In the genomic region with DNA sequence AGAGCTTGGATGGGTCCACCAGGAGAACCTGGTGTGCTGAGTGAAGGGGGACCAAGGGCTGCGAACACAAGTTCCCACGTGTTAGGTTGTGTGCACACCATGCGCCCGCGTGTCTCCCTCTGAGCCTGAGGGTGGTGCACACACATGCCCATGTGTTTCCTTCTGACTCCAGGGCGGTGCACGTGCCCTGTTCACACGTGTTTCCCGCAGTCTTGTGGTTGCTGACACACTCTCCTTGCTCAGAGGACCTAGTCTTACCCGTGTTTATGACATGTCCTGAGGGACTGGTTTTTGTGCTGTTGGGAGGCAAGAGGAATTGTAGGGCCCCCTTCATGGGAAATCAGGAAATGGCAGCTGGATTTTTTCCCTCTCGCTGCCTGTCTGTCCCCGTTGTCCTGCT, we compare ENCODE assay signal across 1 cellular context.
TF ChIP-seq lines count a peak whose summit lies in the region.

No MANE protein-coding gene starts in this region.

TF ChIP-seq in WTC11, 78 proteins besides CTCF, POLR2A, EP300 and RAD21:
- TF ChIP-seq, protein P1, sequence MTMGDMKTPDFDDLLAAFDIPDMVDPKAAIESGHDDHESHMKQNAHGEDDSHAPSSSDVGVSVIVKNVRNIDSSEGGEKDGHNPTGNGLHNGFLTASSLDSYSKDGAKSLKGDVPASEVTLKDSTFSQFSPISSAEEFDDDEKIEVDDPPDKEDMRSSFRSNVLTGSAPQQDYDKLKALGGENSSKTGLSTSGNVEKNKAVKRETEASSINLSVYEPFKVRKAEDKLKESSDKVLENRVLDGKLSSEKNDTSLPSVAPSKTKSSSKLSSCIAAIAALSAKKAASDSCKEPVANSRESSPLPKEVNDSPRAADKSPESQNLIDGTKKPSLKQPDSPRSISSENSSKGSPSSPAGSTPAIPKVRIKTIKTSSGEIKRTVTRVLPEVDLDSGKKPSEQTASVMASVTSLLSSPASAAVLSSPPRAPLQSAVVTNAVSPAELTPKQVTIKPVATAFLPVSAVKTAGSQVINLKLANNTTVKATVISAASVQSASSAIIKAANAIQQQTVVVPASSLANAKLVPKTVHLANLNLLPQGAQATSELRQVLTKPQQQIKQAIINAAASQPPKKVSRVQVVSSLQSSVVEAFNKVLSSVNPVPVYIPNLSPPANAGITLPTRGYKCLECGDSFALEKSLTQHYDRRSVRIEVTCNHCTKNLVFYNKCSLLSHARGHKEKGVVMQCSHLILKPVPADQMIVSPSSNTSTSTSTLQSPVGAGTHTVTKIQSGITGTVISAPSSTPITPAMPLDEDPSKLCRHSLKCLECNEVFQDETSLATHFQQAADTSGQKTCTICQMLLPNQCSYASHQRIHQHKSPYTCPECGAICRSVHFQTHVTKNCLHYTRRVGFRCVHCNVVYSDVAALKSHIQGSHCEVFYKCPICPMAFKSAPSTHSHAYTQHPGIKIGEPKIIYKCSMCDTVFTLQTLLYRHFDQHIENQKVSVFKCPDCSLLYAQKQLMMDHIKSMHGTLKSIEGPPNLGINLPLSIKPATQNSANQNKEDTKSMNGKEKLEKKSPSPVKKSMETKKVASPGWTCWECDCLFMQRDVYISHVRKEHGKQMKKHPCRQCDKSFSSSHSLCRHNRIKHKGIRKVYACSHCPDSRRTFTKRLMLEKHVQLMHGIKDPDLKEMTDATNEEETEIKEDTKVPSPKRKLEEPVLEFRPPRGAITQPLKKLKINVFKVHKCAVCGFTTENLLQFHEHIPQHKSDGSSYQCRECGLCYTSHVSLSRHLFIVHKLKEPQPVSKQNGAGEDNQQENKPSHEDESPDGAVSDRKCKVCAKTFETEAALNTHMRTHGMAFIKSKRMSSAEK (CRISPR knock-in tag; IDR thresholded peaks at IDR 0.05; ENCODE audit: borderline replicate concordance), result no peak
- TF ChIP-seq, protein P2, sequence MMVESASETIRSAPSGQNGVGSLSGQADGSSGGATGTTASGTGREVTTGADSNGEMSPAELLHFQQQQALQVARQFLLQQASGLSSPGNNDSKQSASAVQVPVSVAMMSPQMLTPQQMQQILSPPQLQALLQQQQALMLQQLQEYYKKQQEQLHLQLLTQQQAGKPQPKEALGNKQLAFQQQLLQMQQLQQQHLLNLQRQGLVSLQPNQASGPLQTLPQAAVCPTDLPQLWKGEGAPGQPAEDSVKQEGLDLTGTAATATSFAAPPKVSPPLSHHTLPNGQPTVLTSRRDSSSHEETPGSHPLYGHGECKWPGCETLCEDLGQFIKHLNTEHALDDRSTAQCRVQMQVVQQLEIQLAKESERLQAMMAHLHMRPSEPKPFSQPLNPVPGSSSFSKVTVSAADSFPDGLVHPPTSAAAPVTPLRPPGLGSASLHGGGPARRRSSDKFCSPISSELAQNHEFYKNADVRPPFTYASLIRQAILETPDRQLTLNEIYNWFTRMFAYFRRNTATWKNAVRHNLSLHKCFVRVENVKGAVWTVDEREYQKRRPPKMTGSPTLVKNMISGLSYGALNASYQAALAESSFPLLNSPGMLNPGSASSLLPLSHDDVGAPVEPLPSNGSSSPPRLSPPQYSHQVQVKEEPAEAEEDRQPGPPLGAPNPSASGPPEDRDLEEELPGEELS (CRISPR knock-in tag; IDR thresholded peaks at IDR 0.05), result no peak
- no peak for TF ChIP-seq FOXP1 (CRISPR knock-in tag; IDR thresholded peaks at IDR 0.05; ENCODE audit: borderline replicate concordance)
- TF ChIP-seq IRF2 (CRISPR knock-in tag; IDR thresholded peaks at IDR 0.05; ENCODE audit: borderline replicate concordance, low read depth), result no peak
- TF ChIP-seq, protein P3, sequence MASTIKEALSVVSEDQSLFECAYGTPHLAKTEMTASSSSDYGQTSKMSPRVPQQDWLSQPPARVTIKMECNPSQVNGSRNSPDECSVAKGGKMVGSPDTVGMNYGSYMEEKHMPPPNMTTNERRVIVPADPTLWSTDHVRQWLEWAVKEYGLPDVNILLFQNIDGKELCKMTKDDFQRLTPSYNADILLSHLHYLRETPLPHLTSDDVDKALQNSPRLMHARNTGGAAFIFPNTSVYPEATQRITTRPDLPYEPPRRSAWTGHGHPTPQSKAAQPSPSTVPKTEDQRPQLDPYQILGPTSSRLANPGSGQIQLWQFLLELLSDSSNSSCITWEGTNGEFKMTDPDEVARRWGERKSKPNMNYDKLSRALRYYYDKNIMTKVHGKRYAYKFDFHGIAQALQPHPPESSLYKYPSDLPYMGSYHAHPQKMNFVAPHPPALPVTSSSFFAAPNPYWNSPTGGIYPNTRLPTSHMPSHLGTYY (CRISPR knock-in tag; IDR thresholded peaks at IDR 0.05), result no peak
- no peak for TF ChIP-seq ZBTB21 (CRISPR knock-in tag; IDR thresholded peaks at IDR 0.05; ENCODE audit: borderline replicate concordance)
- TF ChIP-seq, protein P4, sequence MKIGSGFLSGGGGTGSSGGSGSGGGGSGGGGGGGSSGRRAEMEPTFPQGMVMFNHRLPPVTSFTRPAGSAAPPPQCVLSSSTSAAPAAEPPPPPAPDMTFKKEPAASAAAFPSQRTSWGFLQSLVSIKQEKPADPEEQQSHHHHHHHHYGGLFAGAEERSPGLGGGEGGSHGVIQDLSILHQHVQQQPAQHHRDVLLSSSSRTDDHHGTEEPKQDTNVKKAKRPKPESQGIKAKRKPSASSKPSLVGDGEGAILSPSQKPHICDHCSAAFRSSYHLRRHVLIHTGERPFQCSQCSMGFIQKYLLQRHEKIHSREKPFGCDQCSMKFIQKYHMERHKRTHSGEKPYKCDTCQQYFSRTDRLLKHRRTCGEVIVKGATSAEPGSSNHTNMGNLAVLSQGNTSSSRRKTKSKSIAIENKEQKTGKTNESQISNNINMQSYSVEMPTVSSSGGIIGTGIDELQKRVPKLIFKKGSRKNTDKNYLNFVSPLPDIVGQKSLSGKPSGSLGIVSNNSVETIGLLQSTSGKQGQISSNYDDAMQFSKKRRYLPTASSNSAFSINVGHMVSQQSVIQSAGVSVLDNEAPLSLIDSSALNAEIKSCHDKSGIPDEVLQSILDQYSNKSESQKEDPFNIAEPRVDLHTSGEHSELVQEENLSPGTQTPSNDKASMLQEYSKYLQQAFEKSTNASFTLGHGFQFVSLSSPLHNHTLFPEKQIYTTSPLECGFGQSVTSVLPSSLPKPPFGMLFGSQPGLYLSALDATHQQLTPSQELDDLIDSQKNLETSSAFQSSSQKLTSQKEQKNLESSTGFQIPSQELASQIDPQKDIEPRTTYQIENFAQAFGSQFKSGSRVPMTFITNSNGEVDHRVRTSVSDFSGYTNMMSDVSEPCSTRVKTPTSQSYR (CRISPR knock-in tag; IDR thresholded peaks at IDR 0.05), result no peak
- TF ChIP-seq, protein P5, sequence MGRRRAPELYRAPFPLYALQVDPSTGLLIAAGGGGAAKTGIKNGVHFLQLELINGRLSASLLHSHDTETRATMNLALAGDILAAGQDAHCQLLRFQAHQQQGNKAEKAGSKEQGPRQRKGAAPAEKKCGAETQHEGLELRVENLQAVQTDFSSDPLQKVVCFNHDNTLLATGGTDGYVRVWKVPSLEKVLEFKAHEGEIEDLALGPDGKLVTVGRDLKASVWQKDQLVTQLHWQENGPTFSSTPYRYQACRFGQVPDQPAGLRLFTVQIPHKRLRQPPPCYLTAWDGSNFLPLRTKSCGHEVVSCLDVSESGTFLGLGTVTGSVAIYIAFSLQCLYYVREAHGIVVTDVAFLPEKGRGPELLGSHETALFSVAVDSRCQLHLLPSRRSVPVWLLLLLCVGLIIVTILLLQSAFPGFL (CRISPR knock-in tag; IDR thresholded peaks at IDR 0.05; ENCODE audit: borderline replicate concordance), result no peak
- no peak for TF ChIP-seq ETV6 (CRISPR knock-in tag; IDR thresholded peaks at IDR 0.05)
- TF ChIP-seq ZNF232 (CRISPR knock-in tag; IDR thresholded peaks at IDR 0.05), result no peak
- TF ChIP-seq, protein P6, sequence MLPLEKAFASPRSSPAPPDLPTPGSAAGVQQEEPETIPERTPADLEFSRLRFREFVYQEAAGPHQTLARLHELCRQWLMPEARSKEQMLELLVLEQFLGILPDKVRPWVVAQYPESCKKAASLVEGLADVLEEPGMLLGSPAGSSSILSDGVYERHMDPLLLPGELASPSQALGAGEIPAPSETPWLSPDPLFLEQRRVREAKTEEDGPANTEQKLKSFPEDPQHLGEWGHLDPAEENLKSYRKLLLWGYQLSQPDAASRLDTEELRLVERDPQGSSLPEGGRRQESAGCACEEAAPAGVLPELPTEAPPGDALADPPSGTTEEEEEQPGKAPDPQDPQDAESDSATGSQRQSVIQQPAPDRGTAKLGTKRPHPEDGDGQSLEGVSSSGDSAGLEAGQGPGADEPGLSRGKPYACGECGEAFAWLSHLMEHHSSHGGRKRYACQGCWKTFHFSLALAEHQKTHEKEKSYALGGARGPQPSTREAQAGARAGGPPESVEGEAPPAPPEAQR (CRISPR knock-in tag; IDR thresholded peaks at IDR 0.05), result no peak
- TF ChIP-seq, protein P7, sequence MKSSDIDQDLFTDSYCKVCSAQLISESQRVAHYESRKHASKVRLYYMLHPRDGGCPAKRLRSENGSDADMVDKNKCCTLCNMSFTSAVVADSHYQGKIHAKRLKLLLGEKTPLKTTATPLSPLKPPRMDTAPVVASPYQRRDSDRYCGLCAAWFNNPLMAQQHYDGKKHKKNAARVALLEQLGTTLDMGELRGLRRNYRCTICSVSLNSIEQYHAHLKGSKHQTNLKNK (CRISPR knock-in tag; IDR thresholded peaks at IDR 0.05), result no peak
- no peak for TF ChIP-seq ZNF671 (CRISPR knock-in tag; IDR thresholded peaks at IDR 0.05)
- TF ChIP-seq, protein P8, sequence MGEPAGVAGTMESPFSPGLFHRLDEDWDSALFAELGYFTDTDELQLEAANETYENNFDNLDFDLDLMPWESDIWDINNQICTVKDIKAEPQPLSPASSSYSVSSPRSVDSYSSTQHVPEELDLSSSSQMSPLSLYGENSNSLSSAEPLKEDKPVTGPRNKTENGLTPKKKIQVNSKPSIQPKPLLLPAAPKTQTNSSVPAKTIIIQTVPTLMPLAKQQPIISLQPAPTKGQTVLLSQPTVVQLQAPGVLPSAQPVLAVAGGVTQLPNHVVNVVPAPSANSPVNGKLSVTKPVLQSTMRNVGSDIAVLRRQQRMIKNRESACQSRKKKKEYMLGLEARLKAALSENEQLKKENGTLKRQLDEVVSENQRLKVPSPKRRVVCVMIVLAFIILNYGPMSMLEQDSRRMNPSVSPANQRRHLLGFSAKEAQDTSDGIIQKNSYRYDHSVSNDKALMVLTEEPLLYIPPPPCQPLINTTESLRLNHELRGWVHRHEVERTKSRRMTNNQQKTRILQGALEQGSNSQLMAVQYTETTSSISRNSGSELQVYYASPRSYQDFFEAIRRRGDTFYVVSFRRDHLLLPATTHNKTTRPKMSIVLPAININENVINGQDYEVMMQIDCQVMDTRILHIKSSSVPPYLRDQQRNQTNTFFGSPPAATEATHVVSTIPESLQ (CRISPR knock-in tag; IDR thresholded peaks at IDR 0.05), result no peak
TF ChIP-seq in WTC11: peak in this region for 0.
